Comparison of ENCODE assay signal across 8 cellular contexts in the genomic region with DNA sequence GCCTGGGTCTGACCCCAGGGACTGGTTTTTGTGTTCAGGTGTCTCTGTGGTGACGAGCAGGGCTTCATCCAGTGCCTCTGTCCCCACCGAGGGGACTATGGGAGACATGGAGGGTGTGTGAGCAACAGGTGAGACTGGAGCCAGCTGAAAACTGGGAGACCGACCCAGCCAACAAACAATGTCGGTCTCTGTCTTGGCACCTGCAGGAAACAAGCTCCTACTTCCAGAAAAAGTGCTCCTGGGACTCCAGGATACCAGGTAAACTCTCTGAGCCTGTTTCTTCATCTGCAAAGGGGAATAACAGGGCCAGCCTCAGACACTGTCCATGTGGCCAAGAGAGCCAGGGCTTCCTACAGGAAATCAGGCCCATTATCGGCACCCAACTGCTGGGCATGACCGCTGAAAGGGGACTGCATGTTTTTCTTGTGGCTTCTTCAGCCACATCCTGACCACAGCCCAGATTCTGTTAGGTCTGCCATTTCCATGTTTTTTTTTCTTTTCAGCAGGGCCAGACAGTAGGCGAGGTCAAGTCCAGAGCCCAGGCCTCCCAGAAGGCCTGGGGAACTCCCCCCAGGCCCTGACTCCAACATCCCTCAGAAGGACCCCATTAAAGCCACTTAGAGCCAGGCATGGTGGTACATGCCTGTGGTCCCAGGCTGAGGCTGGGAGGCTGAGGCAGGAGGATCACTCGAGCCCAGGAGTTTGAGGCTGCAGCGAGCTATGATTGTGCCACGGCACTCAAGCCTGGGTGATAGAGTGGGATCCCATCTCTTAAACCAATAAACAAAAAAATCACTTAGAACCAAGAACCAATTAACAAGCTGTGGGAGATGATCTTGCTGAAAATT. TPM values are rescaled to one million over a fixed set of nuclear protein-coding genes. Genes with fewer than 3 reads are reported as not detected.
DNase-seq lines count a peak whose midpoint lies in the region; ATAC-seq, FAIRE-seq and TF ChIP-seq lines count a peak whose summit lies in the region.

No MANE protein-coding gene starts in this region.

- BruUV-seq in endothelial cell of umbilical vein (replicated peaks; lab: Mats Ljungman, UMichigan) = TSS peak; percentile 87

- no peaks in the 10 kb centered on the region for H3K36me3 Mint-ChIP-seq in type B pancreatic cell

- FAIRE-seq in endothelial cell of umbilical vein (lab: Jason Lieb, UNC) = peak; percentile 77

- WGBS in psoas muscle, 3 donors = 72% methylated on average over 10 of the region's 10 CpGs

- no peak overlapping the region for H3K9ac ChIP-seq in endothelial cell of umbilical vein (replicated peaks; ENCODE audit: extremely low read depth, insufficient read depth, low read length)

- peaks cover 11% of the 10 kb centered on the region for H3K4me1 Mint-ChIP-seq in type B pancreatic cell (ENCODE audit: unreplicated experiment)

- POLR2A ChIA-PET in endothelial cell of umbilical vein (lab: Charles Lee) = interaction anchor here (1.5 kb wide), 1 partner anchor 12 kb away, joined by 4 read pairs; no protein-coding TSS in a partner anchor

- H3K79me2 ChIP-seq in endothelial cell of umbilical vein (ENCODE audit: control insufficient read depth, insufficient read depth, low read length) = peaks cover 8% of the 10 kb centered on the region

- ATAC-seq in psoas muscle (peak in 1 of 4 donors; percentile 10), HG03571 (IDR thresholded peaks at IDR 0.05; ENCODE audit: unreplicated experiment) (no peak)

- DNase-seq in EH (ENCODE audit: low read depth) = peak; percentile 79
- DNase-seq in HAP-1 (ENCODE audit: low spot score in 2 of 2) = no peak
- peak; percentile 41 for DNase-seq in endothelial cell of umbilical vein (ENCODE audit: low read depth, low spot score)
- DNase-seq in psoas muscle = no peak
- DNase-seq in NCI-H187 treated with DMSO at 0.1 percent for 48 hours (lab: John Stamatoyannopoulos, UW) = no peak
- no peak for DNase-seq in type B pancreatic cell (ENCODE audit: extremely low spot score, unreplicated experiment)

- no peak overlapping the region for H3K27ac Mint-ChIP-seq in type B pancreatic cell

- no peaks in the 10 kb centered on the region for H4K20me1 ChIP-seq in endothelial cell of umbilical vein (replicated peaks; ENCODE audit: control insufficient read depth, extremely low read depth, insufficient read depth, low read length)

- peak overlapping the region; percentile 54 for H3K4me3 ChIP-seq in HAP-1
- H3K4me3 ChIP-seq in endothelial cell of umbilical vein (replicated peaks in 1 of 3; ENCODE audit: insufficient read depth in 1 of 3, low read depth in 1 of 3, low read length in 3 of 3) = no peak overlapping the region
- peak overlapping the region; percentile 65 for H3K4me3 ChIP-seq in psoas muscle

- intact Hi-C loops in endothelial cell of umbilical vein (cut with micrococcal nuclease) = loop anchor here (10.0 kb wide), 1 partner anchor 149 kb away; a partner anchor contains a TSS
- intact Hi-C loops in psoas muscle (cut with DNase I) = no loop called here

- TF ChIP-seq CTCF in endothelial cell of umbilical vein (IDR thresholded peaks at IDR 0.05; ENCODE audit: extremely low read depth in 1 of 2, insufficient read depth in 1 of 2, low read depth in 1 of 2, low read length in 2 of 2) = no peak
- no peak for TF ChIP-seq CTCF in psoas muscle (IDR thresholded peaks at IDR 0.05)
- TF ChIP-seq CTCF in type B pancreatic cell (conservative IDR thresholded peaks at IDR 0.05) = no peak

- H3K4me1 ChIP-seq in HAP-1 = peaks cover 22% of the 10 kb centered on the region
- H3K4me1 ChIP-seq in endothelial cell of umbilical vein (ENCODE audit: control insufficient read depth, extremely low read depth, insufficient read depth, low read length) = peaks cover 22% of the 10 kb centered on the region
- no peaks in the 10 kb centered on the region for H3K4me1 ChIP-seq in psoas muscle

- H3K9me3 Mint-ChIP-seq in type B pancreatic cell = no peaks in the 10 kb centered on the region

- peak overlapping the region; percentile 4 for H2AFZ ChIP-seq in endothelial cell of umbilical vein (ENCODE audit: low read depth, low read length)

- H3K36me3 ChIP-seq in HAP-1 (replicated peaks) (peaks cover 16% of the 10 kb centered on the region), endothelial cell of umbilical vein (ENCODE audit: control insufficient read depth in 2 of 2, extremely low read depth in 1 of 2, insufficient read depth in 2 of 2, low read length in 2 of 2) (no peaks in the 10 kb centered on the region), psoas muscle (ENCODE audit: insufficient read depth in 1 of 2, low read depth in 1 of 2) (no peaks in the 10 kb centered on the region)

- no peaks in the 10 kb centered on the region for H3K27me3 ChIP-seq in HAP-1 (ENCODE audit: low read depth)
- H3K27me3 ChIP-seq in endothelial cell of umbilical vein (ENCODE audit: control insufficient read depth in 2 of 2, insufficient read depth in 2 of 2, low read length in 2 of 2) = no peaks in the 10 kb centered on the region
- peaks cover 0 to 11% (median 0%) of the 10 kb centered on the region in 3 donors for H3K27me3 ChIP-seq in psoas muscle (ENCODE audit: insufficient read depth in 3 of 3, low read length in 2 of 3)

- H3K4me2 ChIP-seq in endothelial cell of umbilical vein (ENCODE audit: insufficient read depth, low read length) = peak overlapping the region; percentile 64

- H3K27ac ChIP-seq in endothelial cell of umbilical vein (ENCODE audit: insufficient read depth, low read depth, low read length) (peak overlapping the region; percentile 7), psoas muscle (peak overlapping the region; percentile 69)

- peaks cover 4% of the 10 kb centered on the region for H3K27me3 Mint-ChIP-seq in type B pancreatic cell

- CTCF ChIA-PET in endothelial cell of umbilical vein (lab: Charles Lee) = interaction anchor here (0.9 to 1.8 kb wide), 7 partner anchors 9 to 453 kb away, joined by 3 to 7 read pairs (median 3); a partner anchor contains a TSS

- no peak overlapping the region for H3K4me3 Mint-ChIP-seq in type B pancreatic cell

- in situ Hi-C loops in HAP-1 (cut with MboI; ENCODE audit: low sequenced_read_pairs) = no loop called here

- H3K9me3 ChIP-seq in HAP-1 (no peaks in the 10 kb centered on the region), endothelial cell of umbilical vein (replicated peaks; ENCODE audit: control insufficient read depth, insufficient read depth, low read length) (no peaks in the 10 kb centered on the region), psoas muscle (no peaks in the 10 kb centered on the region)

- TF ChIP-seq POLR2A in Raji (IDR thresholded peaks at IDR 0.05; ENCODE audit: insufficient read depth, low read depth, low read length) (0 out of 2 replicates have a peak, but pooled peaks have one; percentile 34), endothelial cell of umbilical vein (IDR thresholded peaks at IDR 0.05; ENCODE audit: low read depth, low read length) (no peak)

- dilution Hi-C loops in endothelial cell of umbilical vein (cut with MboI; ENCODE audit: extremely low pct_ligation_motif_present, low sequenced_read_pairs) = no loop called here

- H3K9me1 ChIP-seq in endothelial cell of umbilical vein (replicated peaks; ENCODE audit: control insufficient read depth, extremely low read depth, insufficient read depth, low read length) = no peaks in the 10 kb centered on the region

RNA-seq across cellular contexts. Expression of a gene that starts 0.8 kb away (rescaled TPM):
- total RNA-seq in endothelial cell of umbilical vein (20.7 and 21.2 TPM in 2 replicates), psoas muscle (10 to 100 TPM; 18.3 to 47.7 (median 33.5) TPM), type B pancreatic cell (ENCODE audit: low replicate concordance) (2.5 and 3.8 TPM in 2 replicates)
- polyA plus RNA-seq in endothelial cell of umbilical vein (145 and 146 TPM in 2 replicates), psoas muscle (10 to 100 TPM; 29.8 to 40.8 (median 34.4) TPM)
- 143 and 161 TPM in 2 replicates for polyA plus RNA-seq in endothelial cell of umbilical vein (2011; cell fraction: cytosol; rRNA removed)
- 45.3 and 52.9 TPM in 2 replicates for polyA plus RNA-seq in endothelial cell of umbilical vein (2011; cell fraction: nucleus; rRNA removed)
- polyA plus RNA-seq in endothelial cell of umbilical vein (2012) = 84.7 and 155 TPM in 2 replicates
- polyA minus RNA-seq in endothelial cell of umbilical vein = 39.7 and 41.2 TPM in 2 replicates
- 168 TPM for polyA minus RNA-seq in endothelial cell of umbilical vein (2011; cell fraction: cytosol; rRNA and poly(A)+ RNA removed)
- 5.7 and 13.0 TPM in 2 replicates for polyA minus RNA-seq in endothelial cell of umbilical vein (2011; cell fraction: nucleus; rRNA and poly(A)+ RNA removed)

RNA-seq across cellular contexts. Expression of a gene that starts 12.3 kb away (rescaled TPM):
- total RNA-seq in endothelial cell of umbilical vein (not detected in 2 replicates), psoas muscle (under 1 TPM in 1 of 4 donors, not detected in 3; 0.51 TPM), type B pancreatic cell (ENCODE audit: low replicate concordance) (not detected in 2 replicates)
- polyA plus RNA-seq in endothelial cell of umbilical vein (0.11 and 0.12 TPM in 2 replicates), psoas muscle (under 1 TPM in 1 of 3 donors, not detected in 2; 0.13 TPM)
- polyA plus RNA-seq in endothelial cell of umbilical vein (2011; cell fraction: cytosol; rRNA removed) = 0.11 TPM in 1 of 2 replicates, not detected in the other
- 0.91 and 1.1 TPM in 2 replicates for polyA plus RNA-seq in endothelial cell of umbilical vein (2011; cell fraction: nucleus; rRNA removed)
- polyA plus RNA-seq in endothelial cell of umbilical vein (2012) = 0.34 and 0.36 TPM in 2 replicates
- 0.46 TPM in 1 of 2 replicates, not detected in the other for polyA minus RNA-seq in endothelial cell of umbilical vein
- polyA minus RNA-seq in endothelial cell of umbilical vein (2011; cell fraction: cytosol; rRNA and poly(A)+ RNA removed) = not detected
- 0.58 TPM in 1 of 2 replicates, not detected in the other for polyA minus RNA-seq in endothelial cell of umbilical vein (2011; cell fraction: nucleus; rRNA and poly(A)+ RNA removed)

RNA-seq across cellular contexts. Expression of a gene that starts 13.6 kb away (rescaled TPM):
- 58.1 and 63.3 TPM in 2 replicates for total RNA-seq in endothelial cell of umbilical vein
- polyA plus RNA-seq in endothelial cell of umbilical vein = 88.8 and 109 TPM in 2 replicates
- polyA plus RNA-seq in endothelial cell of umbilical vein (2011; cell fraction: cytosol; rRNA removed) = 46.9 and 68.5 TPM in 2 replicates
- 55.0 and 67.6 TPM in 2 replicates for polyA plus RNA-seq in endothelial cell of umbilical vein (2011; cell fraction: nucleus; rRNA removed)
- 29.3 and 44.5 TPM in 2 replicates for polyA plus RNA-seq in endothelial cell of umbilical vein (2012)
- 25.8 and 26.0 TPM in 2 replicates for polyA minus RNA-seq in endothelial cell of umbilical vein
- 34.8 TPM for polyA minus RNA-seq in endothelial cell of umbilical vein (2011; cell fraction: cytosol; rRNA and poly(A)+ RNA removed)
- polyA minus RNA-seq in endothelial cell of umbilical vein (2011; cell fraction: nucleus; rRNA and poly(A)+ RNA removed) = 15.8 and 20.5 TPM in 2 replicates
- total RNA-seq in psoas muscle = 10 to 100 TPM; 15.6 to 23.7 (median 18.9) TPM
- 10 to 100 TPM; 29.4 to 79.7 (median 43.1) TPM for polyA plus RNA-seq in psoas muscle
- 32.0 and 37.7 TPM in 2 replicates for total RNA-seq in type B pancreatic cell (ENCODE audit: low replicate concordance)

RNA-seq across cellular contexts. Expression of a gene that starts 29.1 kb away (rescaled TPM):
- 5.7 and 11.1 TPM in 2 replicates for total RNA-seq in endothelial cell of umbilical vein
- polyA plus RNA-seq in endothelial cell of umbilical vein = 16.9 and 19.9 TPM in 2 replicates
- 9.7 and 12.9 TPM in 2 replicates for polyA plus RNA-seq in endothelial cell of umbilical vein (2011; cell fraction: cytosol; rRNA removed)
- 5.5 and 6.7 TPM in 2 replicates for polyA plus RNA-seq in endothelial cell of umbilical vein (2011; cell fraction: nucleus; rRNA removed)
- 1.5 and 1.6 TPM in 2 replicates for polyA plus RNA-seq in endothelial cell of umbilical vein (2012)
- polyA minus RNA-seq in endothelial cell of umbilical vein = 10.7 and 12.5 TPM in 2 replicates
- not detected for polyA minus RNA-seq in endothelial cell of umbilical vein (2011; cell fraction: cytosol; rRNA and poly(A)+ RNA removed)
- 3.4 and 6.1 TPM in 2 replicates for polyA minus RNA-seq in endothelial cell of umbilical vein (2011; cell fraction: nucleus; rRNA and poly(A)+ RNA removed)
- 10 to 100 TPM; 16.0 to 23.7 (median 16.3) TPM for total RNA-seq in psoas muscle
- 10 to 100 TPM in 2 of 3 donors, 1 to 10 TPM in 1; 6.5 to 46.0 (median 14.5) TPM for polyA plus RNA-seq in psoas muscle
- total RNA-seq in type B pancreatic cell (ENCODE audit: low replicate concordance) = 0.72 TPM in 1 of 2 replicates, not detected in the other

RNA-seq across cellular contexts. Expression of a gene that starts 42.2 kb away (rescaled TPM):
- not detected in 2 replicates for total RNA-seq in endothelial cell of umbilical vein
- polyA plus RNA-seq in endothelial cell of umbilical vein = 0.06 and 0.08 TPM in 2 replicates
- 0.04 and 0.05 TPM in 2 replicates for polyA plus RNA-seq in endothelial cell of umbilical vein (2011; cell fraction: cytosol; rRNA removed)
- polyA plus RNA-seq in endothelial cell of umbilical vein (2011; cell fraction: nucleus; rRNA removed) = 0.14 TPM in 1 of 2 replicates, not detected in the other
- 0.10 and 0.13 TPM in 2 replicates for polyA plus RNA-seq in endothelial cell of umbilical vein (2012)
- 0.45 TPM in 1 of 2 replicates, not detected in the other for polyA minus RNA-seq in endothelial cell of umbilical vein
- not detected for polyA minus RNA-seq in endothelial cell of umbilical vein (2011; cell fraction: cytosol; rRNA and poly(A)+ RNA removed)
- polyA minus RNA-seq in endothelial cell of umbilical vein (2011; cell fraction: nucleus; rRNA and poly(A)+ RNA removed) = not detected in 2 replicates
- total RNA-seq in psoas muscle = under 1 TPM in 1 of 4 donors, not detected in 3; 0.39 TPM
- polyA plus RNA-seq in psoas muscle = under 1 TPM in 2 of 3 donors, not detected in 1; 0.04 to 0.25 TPM
- 0.74 and 0.87 TPM in 2 replicates for total RNA-seq in type B pancreatic cell (ENCODE audit: low replicate concordance)

Comparison
In these comparisons a context has a peak if more than half of its experiments do, and no peak if none do; other contexts are left out.
1. DNase-seq: peak in EH (single experiment) and endothelial cell of umbilical vein (single experiment); none in HAP-1 (0 of 2), psoas muscle (0 of 2), NCI-H187 treated with DMSO at 0.1 percent for 48 hours (single experiment) and type B pancreatic cell (single experiment).
2. H3K4me3 ChIP-seq: peak in HAP-1 (single experiment) and psoas muscle (single experiment); none in endothelial cell of umbilical vein (0 of 3).